ENCODE assay signal across 29 cellular contexts in the genomic region with DNA sequence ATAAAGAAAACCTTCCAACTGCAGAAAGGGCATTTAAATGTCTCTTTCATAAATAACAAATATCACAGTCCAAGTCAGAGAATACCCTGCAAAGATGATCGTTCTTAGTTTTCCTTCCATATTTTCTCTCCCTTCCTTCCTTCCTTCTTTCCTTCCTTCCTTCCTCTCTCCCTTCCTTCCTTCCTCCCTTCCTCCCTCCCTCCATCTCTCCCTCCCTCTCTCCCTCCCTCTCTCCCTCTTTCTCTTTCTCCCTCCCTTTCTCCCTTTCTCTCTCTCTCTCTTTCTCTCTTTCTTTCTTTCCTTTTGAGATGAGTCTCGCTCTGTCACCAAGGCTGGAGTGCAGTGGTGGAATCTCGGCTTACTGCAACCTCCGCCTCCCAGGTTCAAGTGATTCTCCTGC.
"Had no signal": no experiment of that assay in that cellular context is flagged by ENCODE, and none has a peak within 500 bp of the region (broad histone marks: within the 10 kb centered on the region; RNA-seq: fewer than 3 reads in every experiment).

No MANE protein-coding gene starts in this region.

- H2AFZ ChIP-seq: hepatocyte had no signal

- DNase-seq: colonic mucosa; cortex of kidney; dermis blood vessel endothelial cell; dorsolateral prefrontal cortex; effector CD4-positive, alpha-beta T cell; effector CD8-positive, alpha-beta T cell; effector memory CD4-positive, alpha-beta T cell; effector memory CD8-positive, alpha-beta T cell; endodermal cell; erythroblast; esophagus squamous epithelium; foreskin fibroblast; foreskin keratinocyte; foreskin melanocyte; gastrocnemius medialis; glutamatergic neuron; head of caudate nucleus; heart left ventricle; heart right ventricle had no signal

- H3K27ac ChIP-seq: colonic mucosa, coronary artery, dorsolateral prefrontal cortex, epithelial cell of prostate, esophagus muscularis mucosa, esophagus squamous epithelium, foreskin keratinocyte, gastrocnemius medialis, gastroesophageal sphincter, heart left ventricle, heart right ventricle, hepatocyte had no signal

- H3K79me2 ChIP-seq: hepatocyte had no signal

- H3K4me2 ChIP-seq: hepatocyte had no signal

- H3K9me3 ChIP-seq: colonic mucosa, esophagus muscularis mucosa, esophagus squamous epithelium, gastrocnemius medialis, gastroesophageal sphincter, heart left ventricle, heart right ventricle had no signal

- ATAC-seq: effector memory CD8-positive, alpha-beta T cell; esophagus mucosa; foreskin keratinocyte; gastrocnemius medialis; gastroesophageal sphincter; heart left ventricle; heart right ventricle had no signal

- H3K4me1 ChIP-seq: colonic mucosa, esophagus muscularis mucosa, foreskin keratinocyte, gastrocnemius medialis, gastroesophageal sphincter, heart left ventricle, heart right ventricle had no signal

- H3K4me3 ChIP-seq: colonic mucosa, coronary artery, dorsolateral prefrontal cortex, esophagus muscularis mucosa, esophagus squamous epithelium, gastrocnemius medialis, gastroesophageal sphincter, heart left ventricle, heart right ventricle, hepatocyte had no signal

- FAIRE-seq: colon, endometrium, endothelial cell of umbilical vein, frontal cortex had no signal

- H3K27me3 ChIP-seq: colonic mucosa, dorsolateral prefrontal cortex, esophagus muscularis mucosa, esophagus squamous epithelium, gastrocnemius medialis, heart left ventricle, heart right ventricle, hepatocyte had no signal

- H3K36me3 ChIP-seq: colonic mucosa, esophagus muscularis mucosa, esophagus squamous epithelium, gastrocnemius medialis, gastroesophageal sphincter, heart left ventricle, heart right ventricle had no signal
